ENCODE assay signal across 1 cellular context in the genomic region with DNA sequence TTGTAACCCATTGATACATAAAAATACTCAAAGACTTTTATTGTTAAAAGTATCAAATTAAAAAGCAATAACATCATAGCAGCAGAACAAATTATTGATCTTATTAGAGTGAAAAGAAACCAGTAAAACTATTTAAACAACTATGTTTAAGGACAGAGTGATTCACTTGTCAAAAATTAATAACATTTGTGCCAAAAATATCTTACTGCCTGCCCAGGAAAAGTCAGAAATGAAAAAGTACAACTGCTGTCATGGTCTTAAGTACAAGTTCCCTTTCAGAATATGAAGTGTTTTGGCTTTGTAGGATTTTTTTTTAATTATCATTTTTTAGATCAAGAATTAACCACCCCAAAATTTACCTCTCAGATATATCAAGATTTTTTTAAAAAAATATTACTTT.
TF ChIP-seq lines count a peak whose summit lies in the region.

No MANE protein-coding gene starts in this region.

TF ChIP-seq in GM12878, 131 proteins besides CTCF, POLR2A, EP300 and RAD21 (continued from another document):
- TF ChIP-seq, protein P1, sequence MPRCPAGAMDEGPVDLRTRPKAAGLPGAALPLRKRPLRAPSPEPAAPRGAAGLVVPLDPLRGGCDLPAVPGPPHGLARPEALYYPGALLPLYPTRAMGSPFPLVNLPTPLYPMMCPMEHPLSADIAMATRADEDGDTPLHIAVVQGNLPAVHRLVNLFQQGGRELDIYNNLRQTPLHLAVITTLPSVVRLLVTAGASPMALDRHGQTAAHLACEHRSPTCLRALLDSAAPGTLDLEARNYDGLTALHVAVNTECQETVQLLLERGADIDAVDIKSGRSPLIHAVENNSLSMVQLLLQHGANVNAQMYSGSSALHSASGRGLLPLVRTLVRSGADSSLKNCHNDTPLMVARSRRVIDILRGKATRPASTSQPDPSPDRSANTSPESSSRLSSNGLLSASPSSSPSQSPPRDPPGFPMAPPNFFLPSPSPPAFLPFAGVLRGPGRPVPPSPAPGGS (IDR thresholded peaks at IDR 0.05; ENCODE audit: borderline replicate concordance, insufficient read depth, low read depth, low read length, poor library complexity, severe bottlenecking), result no peak
- TF ChIP-seq SREBF1 (IDR thresholded peaks at IDR 0.05; ENCODE audit: low read length) (no peak), NR2F1 (conservative IDR thresholded peaks at IDR 0.05) (no peak), SIX5 (IDR thresholded peaks at IDR 0.05; ENCODE audit: low read depth, low read length, severe bottlenecking) (no peak), HDAC6 (IDR thresholded peaks at IDR 0.05; ENCODE audit: unreplicated experiment) (no peak), CHD2 (IDR thresholded peaks at IDR 0.05; ENCODE audit: borderline replicate concordance, low read depth, low read length) (no peak), MTA3 (IDR thresholded peaks at IDR 0.05; ENCODE audit: borderline replicate concordance, low read length) (no peak), IKZF1 (conservative IDR thresholded peaks at IDR 0.05) (no peak), NFIC (IDR thresholded peaks at IDR 0.05; ENCODE audit: low read depth, low read length) (no peak), POU2F2 (IDR thresholded peaks at IDR 0.05; ENCODE audit: borderline replicate concordance, low read depth, low read length) (no peak), KLF5 (IDR thresholded peaks at IDR 0.05; ENCODE audit: partially characterized antibody) (no peak), SMAD5 (IDR thresholded peaks at IDR 0.05; ENCODE audit: low read depth) (no peak), RELA (IDR thresholded peaks at IDR 0.05; ENCODE audit: borderline replicate concordance, partially characterized antibody) (no peak), MYB (IDR thresholded peaks at IDR 0.05; ENCODE audit: borderline replicate concordance, low read depth, low read length) (no peak), FOS (IDR thresholded peaks at IDR 0.05; ENCODE audit: borderline replicate concordance, extremely low read depth, insufficient read length) (no peak), TAF1 (IDR thresholded peaks at IDR 0.05; ENCODE audit: borderline replicate concordance, low read depth, low read length) (no peak), PAX8 (IDR thresholded peaks at IDR 0.05) (no peak)
- TF ChIP-seq, protein P2, sequence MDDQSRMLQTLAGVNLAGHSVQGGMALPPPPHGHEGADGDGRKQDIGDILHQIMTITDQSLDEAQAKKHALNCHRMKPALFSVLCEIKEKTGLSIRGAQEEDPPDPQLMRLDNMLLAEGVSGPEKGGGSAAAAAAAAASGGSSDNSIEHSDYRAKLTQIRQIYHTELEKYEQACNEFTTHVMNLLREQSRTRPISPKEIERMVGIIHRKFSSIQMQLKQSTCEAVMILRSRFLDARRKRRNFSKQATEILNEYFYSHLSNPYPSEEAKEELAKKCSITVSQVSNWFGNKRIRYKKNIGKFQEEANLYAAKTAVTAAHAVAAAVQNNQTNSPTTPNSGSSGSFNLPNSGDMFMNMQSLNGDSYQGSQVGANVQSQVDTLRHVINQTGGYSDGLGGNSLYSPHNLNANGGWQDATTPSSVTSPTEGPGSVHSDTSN (IDR thresholded peaks at IDR 0.05; ENCODE audit: insufficient replicate concordance, low read depth, low read length), result no peak
